Comparison of ENCODE assay signal across 8 cellular contexts in genomic region chr7:130896051-130896881, GRCh38.
DNase-seq lines count a peak whose midpoint lies in the region; ATAC-seq and TF ChIP-seq lines count a peak whose summit lies in the region.

No MANE protein-coding gene starts in this region.

- H3K4me1 Mint-ChIP-seq in chondrocyte (ENCODE audit: low read depth) = peaks cover 75% of the 10 kb centered on the region

- no peaks in the 10 kb centered on the region for H3K9me3 Mint-ChIP-seq in chondrocyte (ENCODE audit: low read depth)

- peaks cover 1% of the 10 kb centered on the region for H3K36me3 Mint-ChIP-seq in chondrocyte (ENCODE audit: low read depth)

- peak overlapping the region; percentile 66 for H3K27ac Mint-ChIP-seq in chondrocyte (ENCODE audit: unreplicated experiment)

- peak overlapping the region; percentile 45 for H3K27ac ChIP-seq in neutrophil

- peak; percentile 61 for DNase-seq in DMS53 (lab: John Stamatoyannopoulos, UW)
- DNase-seq in NB4 (ENCODE audit: low read depth) = no peak
- no peak for DNase-seq in chondrocyte (ENCODE audit: low spot score)
- no peak for DNase-seq in cerebellar cortex (ENCODE audit: low spot score)

- TF ChIP-seq CTCF in NB4 (IDR thresholded peaks at IDR 0.05; ENCODE audit: low read depth, low read length) (peak; percentile 41), chondrocyte (IDR thresholded peaks at IDR 0.05) (no peak), neutrophil (IDR thresholded peaks at IDR 0.05) (no peak)

- H3K4me1 ChIP-seq in neutrophil (ENCODE audit: control insufficient read depth in 1 of 2, insufficient read depth in 1 of 2, low read depth in 1 of 2, low read length in 1 of 2) = peaks cover 22 to 30% of the 10 kb centered on the region in 2 experiments

- peaks cover 60% of the 10 kb centered on the region for H3K36me3 ChIP-seq in neutrophil

- H3K4me3 ChIP-seq in NB4 (ENCODE audit: low read depth, low read length) (no peak overlapping the region), neutrophil (ENCODE audit: low read depth in 1 of 2, low read length in 1 of 2) (no peak overlapping the region)

- ATAC-seq in GM19463 (IDR thresholded peaks at IDR 0.05; ENCODE audit: unreplicated experiment) (no peak), HG02981 (IDR thresholded peaks at IDR 0.05; ENCODE audit: unreplicated experiment) (no peak)
- ATAC-seq in activated CD4-positive, CD25-positive, alpha-beta regulatory T cell treated with anti-CD3 and anti-CD28 coated beads, Interleukin-2, amount 50 U/mL, for 24 hours = no peak

- H3K9me3 ChIP-seq in neutrophil = no peaks in the 10 kb centered on the region

- TF ChIP-seq POLR2A in NB4 (IDR thresholded peaks at IDR 0.05; ENCODE audit: extremely low read depth, insufficient read length) = no peak

- H3K4me3 Mint-ChIP-seq in chondrocyte (ENCODE audit: unreplicated experiment) = no peak overlapping the region

- no peaks in the 10 kb centered on the region for H3K27me3 ChIP-seq in neutrophil

- H3K27me3 Mint-ChIP-seq in chondrocyte (ENCODE audit: low read depth) = no peaks in the 10 kb centered on the region
